8 cellular contexts compared by ENCODE assay signal in the genomic region with DNA sequence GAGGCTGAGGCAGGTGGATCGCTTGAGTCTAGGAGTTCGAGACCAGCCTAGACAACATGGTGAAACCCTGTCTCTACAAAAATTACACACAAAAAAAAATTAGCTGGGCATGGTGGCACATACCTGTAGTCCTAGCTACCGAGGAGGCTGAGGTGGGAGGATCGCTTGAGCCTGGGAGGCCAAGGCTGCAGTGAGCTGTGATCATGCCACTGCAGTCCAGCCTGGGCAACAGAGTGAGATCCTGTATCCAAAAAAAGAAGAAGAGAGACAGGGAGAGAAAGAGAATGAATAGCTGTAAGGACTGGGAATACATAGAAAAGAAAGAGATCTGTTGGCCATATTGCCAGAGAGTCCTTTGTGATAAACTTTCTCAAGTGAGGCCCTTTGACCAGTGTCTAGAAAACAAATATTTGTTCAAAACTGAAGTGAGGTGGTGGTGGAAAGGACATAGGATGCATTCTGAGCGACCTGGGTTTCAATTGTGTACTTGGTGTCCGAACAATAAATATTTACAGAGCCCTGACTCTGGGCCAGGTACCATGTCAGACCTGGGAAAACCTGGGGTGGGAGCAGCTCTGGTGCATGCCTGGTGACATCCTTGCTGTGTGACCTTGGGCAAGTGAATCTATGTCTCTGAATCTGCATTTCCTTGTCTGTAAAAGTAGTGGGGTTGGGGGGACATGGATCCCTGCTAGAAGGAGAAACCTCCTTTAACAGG.
DNase-seq lines count a peak whose midpoint lies in the region; ATAC-seq, FAIRE-seq and TF ChIP-seq lines count a peak whose summit lies in the region.

No MANE protein-coding gene starts in this region.

- no peaks in the 10 kb centered on the region for H3K27me3 ChIP-seq in left ventricle myocardium inferior (ENCODE audit: low read depth)

- no peak overlapping the region for H3K4me3 Mint-ChIP-seq in MCF 10A (ENCODE audit: unreplicated experiment)
- H3K4me3 Mint-ChIP-seq in activated CD4-positive, alpha-beta memory T cell treated with anti-CD3 and anti-CD28 coated beads for 36 hours: no peak overlapping the region

- peak overlapping the region; percentile 86 for H3K27ac ChIP-seq in left ventricle myocardium inferior (replicated peaks)

- POLR2A ChIA-PET in MCF 10A (lab: Yijun Ruan, JAX): interaction anchor here (0.7 to 1.7 kb wide), 5 partner anchors 16 to 74 kb away, joined by 3 to 5 read pairs (median 3); no protein-coding TSS in a partner anchor
- POLR2A ChIA-PET in activated CD4-positive, alpha-beta memory T cell treated with anti-CD3 and anti-CD28 coated beads for 36 hours (lab: Charles Lee): no interaction called here

- no peaks in the 10 kb centered on the region for H3K27me3 Mint-ChIP-seq in MCF 10A (ENCODE audit: insufficient read depth, unreplicated experiment)
- no peaks in the 10 kb centered on the region for H3K27me3 Mint-ChIP-seq in activated CD4-positive, alpha-beta memory T cell treated with anti-CD3 and anti-CD28 coated beads for 36 hours

- DNase-seq in left ventricle myocardium inferior (no peak), cardiac septum (ENCODE audit: low spot score) (no peak), MCF 10A (ENCODE audit: unreplicated experiment) (no peak), mucosa of gallbladder (ENCODE audit: low spot score) (peak; percentile 33), urothelium cell line (ENCODE audit: low spot score) (no peak), NCI-H1436 (lab: John Stamatoyannopoulos, UW) (no peak)
- DNase-seq in activated CD4-positive, alpha-beta memory T cell treated with anti-CD3 and anti-CD28 coated beads for 36 hours: no peak

- peaks cover 48% of the 10 kb centered on the region for H3K4me1 ChIP-seq in left ventricle myocardium inferior

- peaks cover 31% of the 10 kb centered on the region for H3K4me1 Mint-ChIP-seq in MCF 10A (ENCODE audit: insufficient read depth, unreplicated experiment)
- H3K4me1 Mint-ChIP-seq in activated CD4-positive, alpha-beta memory T cell treated with anti-CD3 and anti-CD28 coated beads for 36 hours (ENCODE audit: low read depth): peaks cover 10% of the 10 kb centered on the region

- CTCF ChIA-PET in MCF 10A (lab: Yijun Ruan, JAX): interaction anchor here (0.6 to 3.5 kb wide), 20 partner anchors 8 to 342 kb away, joined by 3 to 20 read pairs (median 4); no protein-coding TSS in a partner anchor
- CTCF ChIA-PET in activated CD4-positive, alpha-beta memory T cell treated with anti-CD3 and anti-CD28 coated beads for 36 hours (lab: Charles Lee): interaction anchor here (1.2 to 5.4 kb wide), 10 partner anchors 11 to 61 kb away, joined by 3 to 38 read pairs (median 6); no protein-coding TSS in a partner anchor

- TF ChIP-seq CTCF in left ventricle myocardium inferior (IDR thresholded peaks at IDR 0.05; ENCODE audit: borderline replicate concordance) (no peak), MCF 10A (IDR thresholded peaks at IDR 0.05; ENCODE audit: unreplicated experiment) (no peak)

- intact Hi-C loops in left ventricle myocardium inferior (cut with micrococcal nuclease): no loop called here
- intact Hi-C loops in cardiac septum (cut with DNase I): loop anchor here (5.0 kb wide), 1 partner anchor 62 kb away; no protein-coding TSS in a partner anchor
- intact Hi-C loops in MCF 10A (cut with micrococcal nuclease): loop anchor here (5.0 kb wide), 2 partner anchors 42 to 57 kb away; no protein-coding TSS in a partner anchor
- intact Hi-C loops in activated CD4-positive, alpha-beta memory T cell treated with anti-CD3 and anti-CD28 coated beads for 36 hours (cut with micrococcal nuclease): no loop called here

- H3K36me3 Mint-ChIP-seq in MCF 10A (ENCODE audit: insufficient read depth, unreplicated experiment): peaks cover 17% of the 10 kb centered on the region
- H3K36me3 Mint-ChIP-seq in activated CD4-positive, alpha-beta memory T cell treated with anti-CD3 and anti-CD28 coated beads for 36 hours: peaks cover 6% of the 10 kb centered on the region

- BruUV-seq in MCF 10A (replicated peaks; lab: Mats Ljungman, UMichigan): no TSS peak

- no peak overlapping the region for H3K4me3 ChIP-seq in left ventricle myocardium inferior

- ATAC-seq in HG02759 (IDR thresholded peaks at IDR 0.05; ENCODE audit: unreplicated experiment): no peak

- no peaks in the 10 kb centered on the region for H3K36me3 ChIP-seq in left ventricle myocardium inferior

- H3K27ac Mint-ChIP-seq in MCF 10A (ENCODE audit: low read depth, unreplicated experiment): peak overlapping the region; percentile 97
- no peak overlapping the region for H3K27ac Mint-ChIP-seq in activated CD4-positive, alpha-beta memory T cell treated with anti-CD3 and anti-CD28 coated beads for 36 hours

- no peaks in the 10 kb centered on the region for H3K9me3 Mint-ChIP-seq in MCF 10A (ENCODE audit: unreplicated experiment)
- peaks cover 8% of the 10 kb centered on the region for H3K9me3 Mint-ChIP-seq in activated CD4-positive, alpha-beta memory T cell treated with anti-CD3 and anti-CD28 coated beads for 36 hours

- FAIRE-seq in urothelium cell line (lab: Jason Lieb, UNC): peak; percentile 48

- H3K9me3 ChIP-seq in left ventricle myocardium inferior (replicated peaks): peaks cover 4% of the 10 kb centered on the region

Comparison
In these comparisons a context has a peak if more than half of its experiments do, and no peak if none do; other contexts are left out.
1. intact Hi-C loops: an anchor here in cardiac septum (5.0 kb wide) and MCF 10A (5.0 kb wide); none called in left ventricle myocardium inferior and activated CD4-positive, alpha-beta memory T cell treated with anti-CD3 and anti-CD28 coated beads for 36 hours.